Comparison of ENCODE assay signal across 8 cellular contexts in genomic region chr20:52242237-52243230, GRCh38. TPM values are rescaled to one million over a fixed set of nuclear protein-coding genes. Genes with fewer than 3 reads are reported as not detected.
A peak's percentile ranks its signal among the peaks of the same experiment; 100 is the strongest.
DNase-seq lines count a peak whose midpoint lies in the region; ATAC-seq and TF ChIP-seq lines count a peak whose summit lies in the region.

No MANE protein-coding gene starts in this region.

- no peaks in the 10 kb centered on the region for H3K9me2 ChIP-seq in PC-3 (replicated peaks; ENCODE audit: low read length)

- no peaks in the 10 kb centered on the region for H3K4me1 ChIP-seq in PC-3 (ENCODE audit: insufficient read depth, low read length)
- H3K4me1 ChIP-seq in fibroblast of lung (ENCODE audit: control insufficient read depth, extremely low read depth, insufficient read depth, low read length), result no peaks in the 10 kb centered on the region

- H3K9ac ChIP-seq in PC-3 (ENCODE audit: low read length) (no peak overlapping the region), fibroblast of lung (ENCODE audit: insufficient read depth, low read length) (no peak overlapping the region)

- intact Hi-C loops in PC-3 (cut with micrococcal nuclease), result loop anchor here (2.0 to 10.0 kb wide), 2 partner anchors 136 to 972 kb away; no protein-coding TSS in a partner anchor

- no peak for DNase-seq in AG04450 (ENCODE audit: low read depth, low spot score)
- DNase-seq in H4 (ENCODE audit: low spot score), result peak; percentile 6
- DNase-seq in PC-3, result peak; percentile 85
- DNase-seq in fibroblast of lung (ENCODE audit: low read depth in 2 of 2), result peak; percentile 4 to 52
- peak; percentile 84 for DNase-seq in superior temporal gyrus (ENCODE audit: extremely low spot score)
- DNase-seq in NCI-H226, result no peak

- no peaks in the 10 kb centered on the region for H3K36me3 ChIP-seq in PC-3 (ENCODE audit: low read depth, low read length)
- H3K36me3 ChIP-seq in fibroblast of lung (ENCODE audit: control insufficient read depth, insufficient read depth, low read length), result no peaks in the 10 kb centered on the region

- H3K4me3 ChIP-seq in AG04450 (ENCODE audit: low read depth, low read length), result no peak overlapping the region
- no peak overlapping the region for H3K4me3 ChIP-seq in PC-3 (ENCODE audit: low read length)
- no peak overlapping the region for H3K4me3 ChIP-seq in fibroblast of lung (replicated peaks in 1 of 4; ENCODE audit: control extremely low read depth in 1 of 4, insufficient read depth in 1 of 4, low read depth in 3 of 4, low read length in 4 of 4)

- POLR2A ChIA-PET in AG04450 (lab: Yijun Ruan, JAX), result no interaction called here
- POLR2A ChIA-PET in PC-3 (lab: Charles Lee; ENCODE audit: unreplicated experiment), result no interaction called here

- BruUV-seq in PC-3 (replicated peaks; lab: Mats Ljungman, UMichigan), result no TSS peak

- no peaks in the 10 kb centered on the region for H3F3A ChIP-seq in PC-3 (ENCODE audit: low read length, unreplicated experiment)

- H4K20me1 ChIP-seq in PC-3 (ENCODE audit: low read length) (no peaks in the 10 kb centered on the region), fibroblast of lung (ENCODE audit: control insufficient read depth, extremely low read depth, insufficient read depth, low read length) (no peaks in the 10 kb centered on the region)

- no peaks in the 10 kb centered on the region for H3K9me3 ChIP-seq in AG04450 (ENCODE audit: control insufficient read depth, insufficient read depth, low read length)
- no peaks in the 10 kb centered on the region for H3K9me3 ChIP-seq in PC-3 (ENCODE audit: low read length)
- no peaks in the 10 kb centered on the region for H3K9me3 ChIP-seq in fibroblast of lung (ENCODE audit: control insufficient read depth, insufficient read depth, low read depth, low read length)

- H2AFZ ChIP-seq in PC-3 (ENCODE audit: low read length) (no peak overlapping the region), fibroblast of lung (ENCODE audit: low read length) (no peak overlapping the region)

- H3K27me3 ChIP-seq in AG04450 (ENCODE audit: control insufficient read depth, insufficient read depth, low read length) (no peaks in the 10 kb centered on the region), PC-3 (ENCODE audit: low read length) (peaks cover 41% of the 10 kb centered on the region), fibroblast of lung (ENCODE audit: control insufficient read depth, insufficient read depth, low read length) (no peaks in the 10 kb centered on the region)

- CTCF ChIA-PET in AG04450 (lab: Charles Lee), result interaction anchor here (0.6 to 1.6 kb wide), 18 partner anchors 8 to 1603 kb away, joined by 3 to 9 read pairs (median 3); no protein-coding TSS in a partner anchor
- CTCF ChIA-PET in PC-3 (lab: Charles Lee), result no interaction called here

- H3K79me2 ChIP-seq in PC-3 (ENCODE audit: low read length), result no peaks in the 10 kb centered on the region
- H3K79me2 ChIP-seq in fibroblast of lung (ENCODE audit: control insufficient read depth, insufficient read depth, low read length), result no peaks in the 10 kb centered on the region

- ATAC-seq in PC-3 (no peak), GM21367 (IDR thresholded peaks at IDR 0.05; ENCODE audit: unreplicated experiment) (no peak), GM19455 (IDR thresholded peaks at IDR 0.05; ENCODE audit: unreplicated experiment) (no peak)

- H3K4me2 ChIP-seq in PC-3 (ENCODE audit: low read length), result no peak overlapping the region
- H3K4me2 ChIP-seq in fibroblast of lung (ENCODE audit: extremely low read depth, insufficient read depth, low read length), result no peak overlapping the region

- TF ChIP-seq CTCF in AG04450 (IDR thresholded peaks at IDR 0.05; ENCODE audit: low read depth, low read length) (peak; percentile 38), PC-3 (conservative IDR thresholded peaks at IDR 0.05; ENCODE audit: low read depth, low read length) (peak; percentile 90), fibroblast of lung (conservative IDR thresholded peaks at IDR 0.05 in 1 of 2, IDR thresholded peaks at IDR 0.05 in 1 of 2; ENCODE audit: low read depth in 1 of 2, low read length in 2 of 2) (peak in 1 of 2 donors; percentile 19)

- H3K27ac ChIP-seq in AG04450 (ENCODE audit: low read depth, low read length) (no peak overlapping the region), PC-3 (ENCODE audit: low read length) (no peak overlapping the region), fibroblast of lung (ENCODE audit: insufficient read depth, low read length) (no peak overlapping the region)

RNA-seq across cellular contexts. Expression of gene ZFP64, which starts 51.0 kb away (rescaled TPM):
- 24.4 and 26.2 TPM in 2 replicates for polyA plus RNA-seq in AG04450 (2011; rRNA removed)
- polyA minus RNA-seq in AG04450 (2011; rRNA and poly(A)+ RNA removed), result 63.5 and 97.1 TPM in 2 replicates
- 9.5 and 13.1 TPM in 2 replicates for total RNA-seq in H4 (2014; rRNA removed; shearing (Covaris generic))
- 16.2 and 16.6 TPM in 2 replicates for total RNA-seq in PC-3 (2014; rRNA removed)
- total RNA-seq in fibroblast of lung, result 14.7 and 19.5 TPM in 2 replicates
- polyA plus RNA-seq in fibroblast of lung, result 15.0 and 17.5 TPM in 2 replicates
- 11.3 and 12.0 TPM in 2 replicates for polyA plus RNA-seq in fibroblast of lung (2012)
- 34.9 and 56.8 TPM in 2 replicates for polyA minus RNA-seq in fibroblast of lung (ENCODE audit: low replicate concordance)

Comparison
In these comparisons a context has a peak if more than half of its experiments do, and no peak if none do; other contexts are left out.
1. DNase-seq: peak in H4 (single experiment), PC-3 (single experiment), fibroblast of lung (2 of 2) and superior temporal gyrus (single experiment); none in AG04450 (single experiment) and NCI-H226 (single experiment).